Comparison of ENCODE assay signal across 10 cellular contexts in genomic region chr16:2495041-2495440, GRCh38. TPM values are rescaled to one million over a fixed set of nuclear protein-coding genes. Genes with fewer than 3 reads are reported as not detected.
"Had no signal": no experiment of that assay in that cellular context is flagged by ENCODE, and none has a peak within 500 bp of the region (broad histone marks: within the 10 kb centered on the region; RNA-seq: fewer than 3 reads in every experiment).

No MANE protein-coding gene starts in this region.

- H3K9me3 Mint-ChIP-seq: GM23338, H9 had no signal

- H3K4me2 ChIP-seq: GM23338 had no signal

- H3K4me3 Mint-ChIP-seq: GM23338 had no signal

- ATAC-seq: GM23338, K562 had no signal

- DNase-seq: H9, HCEC 1CT, IMR-90, KG1 had no signal

- H2AFZ ChIP-seq: GM23338 had no signal

- H3K27ac Mint-ChIP-seq: GM23338, H9 had no signal

- H3K4me1 Mint-ChIP-seq: GM23338, H9 had no signal

- H3K4me3 ChIP-seq: GM23338, K562 had no signal

- FAIRE-seq: H1, H54, HTR-8/SVneo had no signal

RNA-seq across cellular contexts. Expression of gene NTN3, which starts 23.9 kb away (rescaled TPM):
- total RNA-seq: HT-29, K562 had no signal
